Comparison of ENCODE assay signal across 1 cellular context in genomic region chr20:35992713-35993335, GRCh38.
A peak's percentile ranks its signal among the peaks of the same experiment; 100 is the strongest.
TF ChIP-seq lines count a peak whose summit lies in the region.

No MANE protein-coding gene starts in this region.

TF ChIP-seq in HepG2, 621 proteins besides CTCF, POLR2A, EP300 and RAD21 (continued from another document):
- TF ChIP-seq ARID4A (CRISPR knock-in tag; IDR thresholded peaks at IDR 0.05; ENCODE audit: borderline replicate concordance) (no peak), ZNF772 (CRISPR knock-in tag; IDR thresholded peaks at IDR 0.05) (no peak), JUNB (CRISPR knock-in tag; IDR thresholded peaks at IDR 0.05; ENCODE audit: borderline replicate concordance) (no peak), ZNF670 (CRISPR knock-in tag; IDR thresholded peaks at IDR 0.05; ENCODE audit: borderline replicate concordance) (no peak), ZNF326 (CRISPR knock-in tag; IDR thresholded peaks at IDR 0.05; ENCODE audit: borderline replicate concordance) (no peak), MAFK (conservative IDR thresholded peaks at IDR 0.05 in 1 of 2, IDR thresholded peaks at IDR 0.05 in 1 of 2; ENCODE audit: low read length in 2 of 2) (peak; percentile 57 to 81), KDM2A (CRISPR knock-in tag; IDR thresholded peaks at IDR 0.05; ENCODE audit: borderline replicate concordance, low read depth) (0 out of 2 replicates have a peak, but pooled peaks have one; percentile 27), ZFP41 (CRISPR knock-in tag; IDR thresholded peaks at IDR 0.05; ENCODE audit: borderline replicate concordance) (no peak), THAP11 (CRISPR knock-in tag; IDR thresholded peaks at IDR 0.05) (0 out of 2 replicates have a peak, but pooled peaks have one; percentile 9), ZNF558 (CRISPR knock-in tag; IDR thresholded peaks at IDR 0.05; ENCODE audit: borderline replicate concordance) (no peak), FIP1L1 (IDR thresholded peaks at IDR 0.05; ENCODE audit: borderline replicate concordance, insufficient read depth, low read depth, low read length) (no peak), ZKSCAN1 (IDR thresholded peaks at IDR 0.05; ENCODE audit: low read length) (no peak)
- TF ChIP-seq, protein P1, sequence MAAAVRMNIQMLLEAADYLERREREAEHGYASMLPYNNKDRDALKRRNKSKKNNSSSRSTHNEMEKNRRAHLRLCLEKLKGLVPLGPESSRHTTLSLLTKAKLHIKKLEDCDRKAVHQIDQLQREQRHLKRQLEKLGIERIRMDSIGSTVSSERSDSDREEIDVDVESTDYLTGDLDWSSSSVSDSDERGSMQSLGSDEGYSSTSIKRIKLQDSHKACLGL (CRISPR knock-in tag; IDR thresholded peaks at IDR 0.05) = no peak
- TF ChIP-seq, protein P2, sequence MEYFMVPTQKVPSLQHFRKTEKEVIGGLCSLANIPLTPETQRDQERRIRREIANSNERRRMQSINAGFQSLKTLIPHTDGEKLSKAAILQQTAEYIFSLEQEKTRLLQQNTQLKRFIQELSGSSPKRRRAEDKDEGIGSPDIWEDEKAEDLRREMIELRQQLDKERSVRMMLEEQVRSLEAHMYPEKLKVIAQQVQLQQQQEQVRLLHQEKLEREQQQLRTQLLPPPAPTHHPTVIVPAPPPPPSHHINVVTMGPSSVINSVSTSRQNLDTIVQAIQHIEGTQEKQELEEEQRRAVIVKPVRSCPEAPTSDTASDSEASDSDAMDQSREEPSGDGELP (IDR thresholded peaks at IDR 0.05; ENCODE audit: borderline replicate concordance, low read depth) = peak; percentile 82; the same call in 1 of the 2 replicates
- TF ChIP-seq, protein P3, sequence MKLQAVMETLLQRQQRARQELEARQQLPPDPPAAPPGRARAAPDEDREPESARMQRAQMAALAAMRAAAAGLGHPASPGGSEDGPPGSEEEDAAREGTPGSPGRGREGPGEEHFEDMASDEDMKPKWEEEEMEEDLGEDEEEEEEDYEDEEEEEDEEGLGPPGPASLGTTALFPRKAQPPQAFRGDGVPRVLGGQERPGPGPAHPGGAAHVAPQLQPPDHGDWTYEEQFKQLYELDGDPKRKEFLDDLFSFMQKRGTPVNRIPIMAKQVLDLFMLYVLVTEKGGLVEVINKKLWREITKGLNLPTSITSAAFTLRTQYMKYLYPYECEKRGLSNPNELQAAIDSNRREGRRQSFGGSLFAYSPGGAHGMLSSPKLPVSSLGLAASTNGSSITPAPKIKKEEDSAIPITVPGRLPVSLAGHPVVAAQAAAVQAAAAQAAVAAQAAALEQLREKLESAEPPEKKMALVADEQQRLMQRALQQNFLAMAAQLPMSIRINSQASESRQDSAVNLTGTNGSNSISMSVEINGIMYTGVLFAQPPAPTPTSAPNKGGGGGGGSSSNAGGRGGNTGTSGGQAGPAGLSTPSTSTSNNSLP (IDR thresholded peaks at IDR 0.05; ENCODE audit: low read depth, low read length) = peak; percentile 57; the same call in 1 of the 2 replicates
